28 cellular contexts compared by ENCODE assay signal in the genomic region with DNA sequence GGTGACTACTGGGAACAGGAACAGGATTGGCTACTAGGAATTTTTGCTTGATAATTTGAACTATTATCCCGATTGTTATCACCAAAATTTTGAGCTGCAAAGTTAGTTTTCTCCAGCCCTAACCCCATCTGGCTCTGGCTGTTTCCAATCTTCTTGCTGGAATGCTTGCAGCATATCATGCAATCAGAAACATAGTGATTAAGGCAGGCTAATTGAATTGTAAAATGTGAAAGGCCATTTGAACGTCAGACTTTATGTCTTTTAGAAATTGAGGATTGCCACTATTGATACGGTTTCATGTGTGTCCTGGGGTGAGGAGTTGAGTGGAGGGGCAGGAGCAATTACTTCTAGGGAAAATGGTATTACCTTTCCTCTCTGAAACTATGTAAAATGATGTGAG.
"Had no signal": no experiment of that assay in that cellular context is flagged by ENCODE, and none has a peak within 500 bp of the region (broad histone marks: within the 10 kb centered on the region; RNA-seq: fewer than 3 reads in every experiment).

No MANE protein-coding gene starts in this region.

- H3K36me3 Mint-ChIP-seq: stimulated activated effector memory CD8-positive, alpha-beta T cell treated with anti-CD3 and anti-CD28 coated beads, Interleukin-12 subunit alpha, Interleukin-12 subunit beta, amount 100 ng/mL, for 72 hours; stimulated activated memory B cell treated with anti-CD40 and anti-IgM and Interleukin-4, amounts not matched to agents 10 μg/mL and 1 μg/mL and 100 μg/mL, for 72 hours; stimulated activated naive B cell treated with anti-CD40 and anti-IgM and Interleukin-4, amounts not matched to agents 10 μg/mL and 1 μg/mL and 100 μg/mL, for 72 hours; type B pancreatic cell had no signal

- ATAC-seq: stimulated activated effector memory CD8-positive, alpha-beta T cell treated with anti-CD3 and anti-CD28 coated beads, Interleukin-12 subunit alpha, Interleukin-12 subunit beta, amount 100 ng/mL, for 72 hours; stimulated activated memory B cell treated with anti-CD40 and anti-IgM and Interleukin-4, amounts not matched to agents 10 μg/mL and 1 μg/mL and 100 μg/mL, for 72 hours; stimulated activated naive B cell treated with anti-CD40 and anti-IgM and Interleukin-4, amounts not matched to agents 10 μg/mL and 1 μg/mL and 100 μg/mL, for 72 hours; stimulated activated naive CD8-positive, alpha-beta T cell treated with anti-CD3 and anti-CD28 coated beads, Interleukin-15, amount 100 ng/mL, for 72 hours; stimulated activated naive CD8-positive, alpha-beta T cell treated with anti-CD3 and anti-CD28 coated beads, Interleukin-15, Interleukin-2, amounts not matched to agents 100 U/mL and 50 U/mL, for 24 hours; upper lobe of right lung had no signal

- H3K9me3 ChIP-seq: stomach, suprapubic skin, testis, thoracic aorta, thyroid gland, tibial artery, tibial nerve, transverse colon, upper lobe of left lung, upper lobe of right lung, uterus, vagina had no signal

- H3K36me3 ChIP-seq: stomach, suprapubic skin, thoracic aorta, thyroid gland, tibial artery, tibial nerve, transverse colon, upper lobe of left lung, upper lobe of right lung, uterus, vagina had no signal

- H3K27me3 Mint-ChIP-seq: stimulated activated memory B cell treated with anti-CD40 and anti-IgM and Interleukin-4, amounts not matched to agents 10 μg/mL and 1 μg/mL and 100 μg/mL, for 72 hours; stimulated activated naive B cell treated with anti-CD40 and anti-IgM and Interleukin-4, amounts not matched to agents 10 μg/mL and 1 μg/mL and 100 μg/mL, for 72 hours; stimulated activated naive CD8-positive, alpha-beta T cell treated with anti-CD3 and anti-CD28 coated beads, Interleukin-15, amount 100 ng/mL, for 72 hours; stimulated activated naive CD8-positive, alpha-beta T cell treated with anti-CD3 and anti-CD28 coated beads, Interleukin-15, Interleukin-2, amounts not matched to agents 100 ng/mL and 50 ng/mL, for 24 hours; type B pancreatic cell had no signal

- H3K27me3 ChIP-seq: stomach, suprapubic skin, testis, thyroid gland, tibial artery, tibial nerve, transverse colon, upper lobe of left lung, upper lobe of right lung, uterus, vagina had no signal

- H3K4me1 Mint-ChIP-seq: stimulated activated effector memory CD8-positive, alpha-beta T cell treated with anti-CD3 and anti-CD28 coated beads, Interleukin-12 subunit alpha, Interleukin-12 subunit beta, amount 100 ng/mL, for 72 hours; stimulated activated memory B cell treated with anti-CD40 and anti-IgM and Interleukin-4, amounts not matched to agents 10 μg/mL and 1 μg/mL and 100 μg/mL, for 72 hours; stimulated activated naive B cell treated with anti-CD40 and anti-IgM and Interleukin-4, amounts not matched to agents 10 μg/mL and 1 μg/mL and 100 μg/mL, for 72 hours; stimulated activated naive CD8-positive, alpha-beta T cell treated with anti-CD3 and anti-CD28 coated beads, Interleukin-15, amount 100 ng/mL, for 72 hours had no signal

- H3K9me3 Mint-ChIP-seq: stimulated activated memory B cell treated with anti-CD40 and anti-IgM and Interleukin-4, amounts not matched to agents 10 μg/mL and 1 μg/mL and 100 μg/mL, for 72 hours; type B pancreatic cell had no signal

- H3K4me3 ChIP-seq: stomach, suprapubic skin, testis, thoracic aorta, thyroid gland, tibial artery, tibial nerve, transverse colon, upper lobe of left lung, upper lobe of right lung, uterus, vagina had no signal

- H3K27ac Mint-ChIP-seq: stimulated activated effector memory CD8-positive, alpha-beta T cell treated with anti-CD3 and anti-CD28 coated beads, Interleukin-12 subunit alpha, Interleukin-12 subunit beta, amount 100 ng/mL, for 72 hours; stimulated activated memory B cell treated with anti-CD40 and anti-IgM and Interleukin-4, amounts not matched to agents 10 μg/mL and 1 μg/mL and 100 μg/mL, for 72 hours; stimulated activated naive B cell treated with anti-CD40 and anti-IgM and Interleukin-4, amounts not matched to agents 10 μg/mL and 1 μg/mL and 100 μg/mL, for 72 hours; stimulated activated naive CD8-positive, alpha-beta T cell treated with anti-CD3 and anti-CD28 coated beads, Interleukin-15, amount 100 ng/mL, for 72 hours; stimulated activated naive CD8-positive, alpha-beta T cell treated with anti-CD3 and anti-CD28 coated beads, Interleukin-15, Interleukin-2, amounts not matched to agents 100 ng/mL and 50 ng/mL, for 24 hours; type B pancreatic cell had no signal

- H3K27ac ChIP-seq: stomach, suprapubic skin, testis, thoracic aorta, thyroid gland, tibial artery, tibial nerve, transverse colon, upper lobe of left lung, upper lobe of right lung, uterus, vagina had no signal

- H3K4me3 Mint-ChIP-seq: stimulated activated effector memory CD8-positive, alpha-beta T cell treated with anti-CD3 and anti-CD28 coated beads, Interleukin-12 subunit alpha, Interleukin-12 subunit beta, amount 100 ng/mL, for 72 hours; stimulated activated memory B cell treated with anti-CD40 and anti-IgM and Interleukin-4, amounts not matched to agents 10 μg/mL and 1 μg/mL and 100 μg/mL, for 72 hours; stimulated activated naive B cell treated with anti-CD40 and anti-IgM and Interleukin-4, amounts not matched to agents 10 μg/mL and 1 μg/mL and 100 μg/mL, for 72 hours; stimulated activated naive CD8-positive, alpha-beta T cell treated with anti-CD3 and anti-CD28 coated beads, Interleukin-15, amount 100 ng/mL, for 72 hours; stimulated activated naive CD8-positive, alpha-beta T cell treated with anti-CD3 and anti-CD28 coated beads, Interleukin-15, Interleukin-2, amounts not matched to agents 100 ng/mL and 50 ng/mL, for 24 hours; type B pancreatic cell had no signal

- H3K4me1 ChIP-seq: stomach, suprapubic skin, testis, thyroid gland, tibial artery, tibial nerve, transverse colon, upper lobe of left lung, upper lobe of right lung, uterus, vagina had no signal

- DNase-seq: stimulated activated CD4-positive, alpha-beta T cell treated with anti-CD3 and anti-CD28 coated beads, Interleukin-2, amount 100 ng/mL, for 48 hours; stimulated activated CD4-positive, alpha-beta T cell treated with anti-CD3 and anti-CD28 coated beads, Interleukin-4, amount 100 ng/mL, for 1 hour; stimulated activated CD4-positive, alpha-beta T cell treated with anti-CD3 and anti-CD28 coated beads, Interleukin-4, amount 100 ng/mL, for 24 hours; stimulated activated CD4-positive, alpha-beta T cell treated with anti-CD3 and anti-CD28 coated beads, Interleukin-4, amount 100 ng/mL, for 4 hours; stimulated activated CD8-positive, alpha-beta memory T cell treated with anti-CD3 and anti-CD28 coated beads, Interleukin-4, amount 100 ng/mL, for 48 hours; stimulated activated naive B cell treated with anti-CD40 and anti-IgM and Interleukin-4, amounts not matched to agents 10 μg/mL and 1 μg/mL and 100 μg/mL, for 72 hours; stimulated activated naive CD4-positive, alpha-beta T cell; stimulated activated naive CD4-positive, alpha-beta T cell treated with Interleukin-2 at 50 U/mL for 16 hours; stimulated activated naive CD8-positive, alpha-beta T cell treated with anti-CD3 and anti-CD28 coated beads, Interleukin-15, amount 100 ng/mL, for 72 hours; stimulated activated naive CD8-positive, alpha-beta T cell treated with anti-CD3 and anti-CD28 coated beads, Interleukin-15, Interleukin-2, amounts not matched to agents 100 U/mL and 50 U/mL, for 24 hours; stomach; substantia nigra; testis; thyroid gland; tibial artery; transverse colon; trophoblast cell; upper lobe of left lung; upper lobe of right lung; uterus had no signal
